Comparison of ENCODE assay signal across 8 cellular contexts in the genomic region with DNA sequence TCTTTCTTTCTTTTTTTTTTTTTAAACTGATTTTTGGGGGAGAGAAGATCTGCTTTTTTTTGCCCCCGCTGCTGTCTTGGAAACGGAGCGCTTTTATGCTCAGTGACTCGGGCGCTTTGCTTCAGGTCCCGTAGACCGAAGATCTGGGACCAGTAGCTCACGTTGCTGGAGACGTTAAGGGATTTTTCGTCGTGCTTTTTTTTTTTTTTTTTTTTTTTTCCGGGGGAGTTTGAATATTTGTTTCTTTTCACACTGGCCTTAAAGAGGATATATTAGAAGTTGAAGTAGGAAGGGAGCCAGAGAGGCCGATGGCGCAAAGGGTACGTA. TPM values are rescaled to one million over a fixed set of nuclear protein-coding genes. Genes with fewer than 3 reads are reported as not detected.
DNase-seq lines count a peak whose midpoint lies in the region; ATAC-seq and TF ChIP-seq lines count a peak whose summit lies in the region.

No MANE protein-coding gene starts in this region.

- no peaks in the 10 kb centered on the region for H3K27me3 ChIP-seq in liver (ENCODE audit: control insufficient read depth in 4 of 4, insufficient read depth in 4 of 4, low read length in 3 of 4)
- H3K27me3 ChIP-seq in tibial artery, result no peaks in the 10 kb centered on the region

- 2% methylated on average over 15 of the region's 15 CpGs for WGBS in liver

- POLR2A ChIA-PET in activated CD4-positive, alpha-beta T cell treated with anti-CD3 and anti-CD28 coated beads, Interleukin-2, amount 10 ng/mL, durations not matched to agents 7 days and 5 days (lab: Charles Lee), result no interaction called here

- no peak for ATAC-seq in GM21381 (IDR thresholded peaks at IDR 0.05; ENCODE audit: unreplicated experiment)

- in situ Hi-C loops in astrocyte of the spinal cord (cut with HindIII; ENCODE audit: low sequenced_read_pairs), result loop anchor here (25.0 kb wide), 1 partner anchor 127 kb away; no protein-coding TSS in a partner anchor

- TF ChIP-seq CTCF in astrocyte of the spinal cord (IDR thresholded peaks at IDR 0.05; ENCODE audit: low read depth, low read length) (no peak), liver (IDR thresholded peaks at IDR 0.05; ENCODE audit: low read depth, low read length, missing input control) (no peak), tibial artery (IDR thresholded peaks at IDR 0.05) (no peak)

- peaks cover 21% of the 10 kb centered on the region for H3K4me1 Mint-ChIP-seq in activated CD4-positive, alpha-beta T cell treated with anti-CD3 and anti-CD28 coated beads, Interleukin-2, amount 10 ng/mL, durations not matched to agents 7 days and 5 days

- no peaks in the 10 kb centered on the region for H3K9me3 Mint-ChIP-seq in activated CD4-positive, alpha-beta T cell treated with anti-CD3 and anti-CD28 coated beads, Interleukin-2, amount 10 ng/mL, durations not matched to agents 7 days and 5 days

- no peaks in the 10 kb centered on the region for H3K36me3 Mint-ChIP-seq in activated CD4-positive, alpha-beta T cell treated with anti-CD3 and anti-CD28 coated beads, Interleukin-2, amount 10 ng/mL, durations not matched to agents 7 days and 5 days (ENCODE audit: low read depth)

- H3K4me3 Mint-ChIP-seq in activated CD4-positive, alpha-beta T cell treated with anti-CD3 and anti-CD28 coated beads, Interleukin-2, amount 10 ng/mL, durations not matched to agents 7 days and 5 days, result peak overlapping the region; percentile 71

- H3K9me3 ChIP-seq in liver (ENCODE audit: control insufficient read depth in 4 of 4, low read length in 3 of 4) (no peaks in the 10 kb centered on the region), tibial artery (no peaks in the 10 kb centered on the region)

- no peak for DNase-seq in activated CD4-positive, alpha-beta T cell treated with anti-CD3 and anti-CD28 coated beads, Interleukin-2, amount 10 ng/mL, durations not matched to agents 7 days and 5 days
- no peak for DNase-seq in activated CD4-positive, alpha-beta T cell treated with anti-CD3 and anti-CD28 coated beads for 1 hour
- DNase-seq in astrocyte of the spinal cord (ENCODE audit: low read depth, low spot score), result peak; percentile 38
- DNase-seq in tibial artery, result no peak
- DNase-seq in Kasumi-1 (lab: John Stamatoyannopoulos, UW), result no peak
- DNase-seq in SIG-M5 (lab: John Stamatoyannopoulos, UW), result no peak

- H3K27ac Mint-ChIP-seq in activated CD4-positive, alpha-beta T cell treated with anti-CD3 and anti-CD28 coated beads, Interleukin-2, amount 10 ng/mL, durations not matched to agents 7 days and 5 days, result no peak overlapping the region

- CTCF ChIA-PET in activated CD4-positive, alpha-beta T cell treated with anti-CD3 and anti-CD28 coated beads, Interleukin-2, amount 10 ng/mL, durations not matched to agents 7 days and 5 days (lab: Charles Lee), result interaction anchor here (0.6 to 1.1 kb wide), 3 partner anchors 73 to 732 kb away, joined by 3 to 6 read pairs (median 6); no protein-coding TSS in a partner anchor

- H3K27ac ChIP-seq in liver (ENCODE audit: low read depth in 1 of 2, low read length in 2 of 2) (peak overlapping the region; percentile 64 to 80), tibial artery (peak overlapping the region; percentile 83 to 84)

- no peak for TF ChIP-seq RAD21 in liver (IDR thresholded peaks at IDR 0.05)

- H3K36me3 ChIP-seq in liver (ENCODE audit: control insufficient read depth in 4 of 4, insufficient read depth in 3 of 4, low read depth in 1 of 4, low read length in 3 of 4) (peaks cover 0 to 5% (median under 1%) of the 10 kb centered on the region in 4 donors), tibial artery (no peaks in the 10 kb centered on the region)

- peak overlapping the region; percentile 80 to 85 for H3K9ac ChIP-seq in liver (ENCODE audit: low read depth in 1 of 2, low read length in 2 of 2)

- H3K4me3 ChIP-seq in astrocyte of the spinal cord (ENCODE audit: low read depth, low read length) (peak overlapping the region; percentile 62), liver (ENCODE audit: low read depth in 1 of 3, low read length in 3 of 3) (peak overlapping the region; percentile 73 to 82 (median 82)), tibial artery (peak overlapping the region; percentile 68 to 81)

- intact Hi-C loops in tibial artery (cut with DNase I; ENCODE audit: low total_unique reads), result loop anchor here (10.0 kb wide), 1 partner anchor 1599 kb away; no protein-coding TSS in a partner anchor

- peaks cover 88% of the 10 kb centered on the region for H3K27me3 Mint-ChIP-seq in activated CD4-positive, alpha-beta T cell treated with anti-CD3 and anti-CD28 coated beads, Interleukin-2, amount 10 ng/mL, durations not matched to agents 7 days and 5 days

- H3K4me1 ChIP-seq in liver (ENCODE audit: control insufficient read depth in 4 of 4, insufficient read depth in 4 of 4, low read length in 3 of 4) (peaks cover 0 to 30% (median 21%) of the 10 kb centered on the region in 4 donors), tibial artery (peaks cover 0 to 6% (median 3%) of the 10 kb centered on the region in 4 donors)

TF ChIP-seq in liver, 16 proteins besides CTCF, POLR2A, EP300 and RAD21:
- no peak for TF ChIP-seq FOXA2 (IDR thresholded peaks at IDR 0.05)
- TF ChIP-seq GABPA (IDR thresholded peaks at IDR 0.05 in 1 of 2, conservative IDR thresholded peaks at IDR 0.05 in 1 of 2), result no peak
- TF ChIP-seq, protein P1, sequence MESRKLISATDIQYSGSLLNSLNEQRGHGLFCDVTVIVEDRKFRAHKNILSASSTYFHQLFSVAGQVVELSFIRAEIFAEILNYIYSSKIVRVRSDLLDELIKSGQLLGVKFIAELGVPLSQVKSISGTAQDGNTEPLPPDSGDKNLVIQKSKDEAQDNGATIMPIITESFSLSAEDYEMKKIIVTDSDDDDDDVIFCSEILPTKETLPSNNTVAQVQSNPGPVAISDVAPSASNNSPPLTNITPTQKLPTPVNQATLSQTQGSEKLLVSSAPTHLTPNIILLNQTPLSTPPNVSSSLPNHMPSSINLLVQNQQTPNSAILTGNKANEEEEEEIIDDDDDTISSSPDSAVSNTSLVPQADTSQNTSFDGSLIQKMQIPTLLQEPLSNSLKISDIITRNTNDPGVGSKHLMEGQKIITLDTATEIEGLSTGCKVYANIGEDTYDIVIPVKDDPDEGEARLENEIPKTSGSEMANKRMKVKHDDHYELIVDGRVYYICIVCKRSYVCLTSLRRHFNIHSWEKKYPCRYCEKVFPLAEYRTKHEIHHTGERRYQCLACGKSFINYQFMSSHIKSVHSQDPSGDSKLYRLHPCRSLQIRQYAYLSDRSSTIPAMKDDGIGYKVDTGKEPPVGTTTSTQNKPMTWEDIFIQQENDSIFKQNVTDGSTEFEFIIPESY (IDR thresholded peaks at IDR 0.05), result no peak
- TF ChIP-seq NR2F2 (IDR thresholded peaks at IDR 0.05), result no peak
- TF ChIP-seq FOXA1 (IDR thresholded peaks at IDR 0.05), result no peak
- no peak for TF ChIP-seq JUND (IDR thresholded peaks at IDR 0.05)

RNA-seq across cellular contexts. Expression of a gene that starts 0.6 kb away (rescaled TPM):
- total RNA-seq in activated CD4-positive, alpha-beta T cell treated with anti-CD3 and anti-CD28 coated beads, Interleukin-2, amount 10 ng/mL, durations not matched to agents 7 days and 5 days, result not detected
- 1 to 10 TPM; 6.3 to 8.6 TPM for total RNA-seq in liver
- polyA plus RNA-seq in liver, result 1 to 10 TPM; 1.6 to 4.7 TPM

Comparison
In these comparisons a context has a peak if more than half of its experiments do, and no peak if none do; other contexts are left out.
1. RNA of a gene that starts 0.6 kb away (total RNA-seq): 6.3 to 8.6 TPM in liver; not detected in activated CD4-positive, alpha-beta T cell treated with anti-CD3 and anti-CD28 coated beads, Interleukin-2, amount 10 ng/mL, durations not matched to agents 7 days and 5 days; every median in the first group is over 4 times any median in the second.
2. Peak in every context shown above with its lines, with median percentiles within 50 percentile points of each other: H3K4me3 ChIP-seq.